In the genomic region with DNA sequence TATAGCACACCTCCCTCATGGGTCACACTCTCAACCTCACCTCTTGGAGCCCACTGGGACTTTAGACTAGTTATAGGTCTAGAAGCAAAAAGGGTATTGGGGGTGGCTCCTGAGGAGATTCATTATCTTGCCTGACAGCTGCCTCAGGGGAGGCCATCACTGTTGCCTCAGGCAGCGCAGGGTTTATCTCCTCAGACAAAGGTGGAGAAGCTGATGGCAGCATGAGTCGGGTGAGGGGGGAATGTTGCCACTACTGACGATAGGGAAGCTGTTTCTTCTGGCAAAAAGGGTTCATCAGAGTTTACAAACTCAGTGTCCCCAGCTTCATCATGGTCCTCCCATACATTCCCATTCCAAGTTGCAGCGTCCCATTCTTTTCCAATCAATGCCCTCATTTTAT, we compare ENCODE assay signal across 28 cellular contexts.
"Had no signal": no experiment of that assay in that cellular context is flagged by ENCODE, and none has a peak within 500 bp of the region (broad histone marks: within the 10 kb centered on the region; RNA-seq: fewer than 3 reads in every experiment).

No MANE protein-coding gene starts in this region.

- H3K4me1 ChIP-seq: stomach, suprapubic skin, testis, thyroid gland, tibial artery, tibial nerve, transverse colon, upper lobe of left lung, upper lobe of right lung, uterus, vagina had no signal

- H3K27ac Mint-ChIP-seq: stimulated activated effector memory CD8-positive, alpha-beta T cell treated with anti-CD3 and anti-CD28 coated beads, Interleukin-12 subunit alpha, Interleukin-12 subunit beta, amount 100 ng/mL, for 72 hours; stimulated activated memory B cell treated with anti-CD40 and anti-IgM and Interleukin-4, amounts not matched to agents 10 μg/mL and 1 μg/mL and 100 μg/mL, for 72 hours; stimulated activated naive B cell treated with anti-CD40 and anti-IgM and Interleukin-4, amounts not matched to agents 10 μg/mL and 1 μg/mL and 100 μg/mL, for 72 hours; stimulated activated naive CD8-positive, alpha-beta T cell treated with anti-CD3 and anti-CD28 coated beads, Interleukin-15, amount 100 ng/mL, for 72 hours; stimulated activated naive CD8-positive, alpha-beta T cell treated with anti-CD3 and anti-CD28 coated beads, Interleukin-15, Interleukin-2, amounts not matched to agents 100 ng/mL and 50 ng/mL, for 24 hours; type B pancreatic cell had no signal

- ATAC-seq: stimulated activated effector memory CD8-positive, alpha-beta T cell treated with anti-CD3 and anti-CD28 coated beads, Interleukin-12 subunit alpha, Interleukin-12 subunit beta, amount 100 ng/mL, for 72 hours; stimulated activated memory B cell treated with anti-CD40 and anti-IgM and Interleukin-4, amounts not matched to agents 10 μg/mL and 1 μg/mL and 100 μg/mL, for 72 hours; stimulated activated naive B cell treated with anti-CD40 and anti-IgM and Interleukin-4, amounts not matched to agents 10 μg/mL and 1 μg/mL and 100 μg/mL, for 72 hours; stimulated activated naive CD8-positive, alpha-beta T cell treated with anti-CD3 and anti-CD28 coated beads, Interleukin-15, amount 100 ng/mL, for 72 hours; stimulated activated naive CD8-positive, alpha-beta T cell treated with anti-CD3 and anti-CD28 coated beads, Interleukin-15, Interleukin-2, amounts not matched to agents 100 U/mL and 50 U/mL, for 24 hours; upper lobe of right lung had no signal

- H3K4me3 Mint-ChIP-seq: stimulated activated effector memory CD8-positive, alpha-beta T cell treated with anti-CD3 and anti-CD28 coated beads, Interleukin-12 subunit alpha, Interleukin-12 subunit beta, amount 100 ng/mL, for 72 hours; stimulated activated memory B cell treated with anti-CD40 and anti-IgM and Interleukin-4, amounts not matched to agents 10 μg/mL and 1 μg/mL and 100 μg/mL, for 72 hours; stimulated activated naive B cell treated with anti-CD40 and anti-IgM and Interleukin-4, amounts not matched to agents 10 μg/mL and 1 μg/mL and 100 μg/mL, for 72 hours; stimulated activated naive CD8-positive, alpha-beta T cell treated with anti-CD3 and anti-CD28 coated beads, Interleukin-15, amount 100 ng/mL, for 72 hours; stimulated activated naive CD8-positive, alpha-beta T cell treated with anti-CD3 and anti-CD28 coated beads, Interleukin-15, Interleukin-2, amounts not matched to agents 100 ng/mL and 50 ng/mL, for 24 hours; type B pancreatic cell had no signal

- H3K4me3 ChIP-seq: stomach, suprapubic skin, testis, thoracic aorta, thyroid gland, tibial artery, tibial nerve, transverse colon, upper lobe of left lung, upper lobe of right lung, uterus, vagina had no signal

- H3K9me3 ChIP-seq: testis, thyroid gland, transverse colon, upper lobe of right lung, uterus, vagina had no signal

- H3K4me1 Mint-ChIP-seq: stimulated activated effector memory CD8-positive, alpha-beta T cell treated with anti-CD3 and anti-CD28 coated beads, Interleukin-12 subunit alpha, Interleukin-12 subunit beta, amount 100 ng/mL, for 72 hours; stimulated activated memory B cell treated with anti-CD40 and anti-IgM and Interleukin-4, amounts not matched to agents 10 μg/mL and 1 μg/mL and 100 μg/mL, for 72 hours; stimulated activated naive B cell treated with anti-CD40 and anti-IgM and Interleukin-4, amounts not matched to agents 10 μg/mL and 1 μg/mL and 100 μg/mL, for 72 hours; stimulated activated naive CD8-positive, alpha-beta T cell treated with anti-CD3 and anti-CD28 coated beads, Interleukin-15, amount 100 ng/mL, for 72 hours had no signal

- FAIRE-seq: urothelium cell line had no signal

- H3K36me3 Mint-ChIP-seq: stimulated activated effector memory CD8-positive, alpha-beta T cell treated with anti-CD3 and anti-CD28 coated beads, Interleukin-12 subunit alpha, Interleukin-12 subunit beta, amount 100 ng/mL, for 72 hours; stimulated activated memory B cell treated with anti-CD40 and anti-IgM and Interleukin-4, amounts not matched to agents 10 μg/mL and 1 μg/mL and 100 μg/mL, for 72 hours; stimulated activated naive B cell treated with anti-CD40 and anti-IgM and Interleukin-4, amounts not matched to agents 10 μg/mL and 1 μg/mL and 100 μg/mL, for 72 hours; type B pancreatic cell had no signal

- H3K27ac ChIP-seq: stomach, suprapubic skin, testis, thoracic aorta, thyroid gland, tibial artery, tibial nerve, transverse colon, upper lobe of left lung, upper lobe of right lung, uterus, vagina had no signal

- H3K27me3 Mint-ChIP-seq: stimulated activated naive B cell treated with anti-CD40 and anti-IgM and Interleukin-4, amounts not matched to agents 10 μg/mL and 1 μg/mL and 100 μg/mL, for 72 hours; type B pancreatic cell had no signal

- DNase-seq: stimulated activated CD4-positive, alpha-beta T cell treated with anti-CD3 and anti-CD28 coated beads, Interleukin-2, amount 100 ng/mL, for 48 hours; stimulated activated CD4-positive, alpha-beta T cell treated with anti-CD3 and anti-CD28 coated beads, Interleukin-4, amount 100 ng/mL, for 1 hour; stimulated activated CD4-positive, alpha-beta T cell treated with anti-CD3 and anti-CD28 coated beads, Interleukin-4, amount 100 ng/mL, for 24 hours; stimulated activated CD4-positive, alpha-beta T cell treated with anti-CD3 and anti-CD28 coated beads, Interleukin-4, amount 100 ng/mL, for 4 hours; stimulated activated CD8-positive, alpha-beta memory T cell treated with anti-CD3 and anti-CD28 coated beads, Interleukin-4, amount 100 ng/mL, for 48 hours; stimulated activated naive B cell treated with anti-CD40 and anti-IgM and Interleukin-4, amounts not matched to agents 10 μg/mL and 1 μg/mL and 100 μg/mL, for 72 hours; stimulated activated naive CD4-positive, alpha-beta T cell; stimulated activated naive CD4-positive, alpha-beta T cell treated with Interleukin-2 at 50 U/mL for 16 hours; stimulated activated naive CD8-positive, alpha-beta T cell treated with anti-CD3 and anti-CD28 coated beads, Interleukin-15, amount 100 ng/mL, for 72 hours; stimulated activated naive CD8-positive, alpha-beta T cell treated with anti-CD3 and anti-CD28 coated beads, Interleukin-15, Interleukin-2, amounts not matched to agents 100 U/mL and 50 U/mL, for 24 hours; stomach; substantia nigra; testis; thyroid gland; tibial artery; transverse colon; upper lobe of left lung; upper lobe of right lung; uterus had no signal

- H3K27me3 ChIP-seq: stomach, suprapubic skin, testis, thyroid gland, tibial artery, tibial nerve, transverse colon, upper lobe of left lung, upper lobe of right lung, uterus, vagina had no signal

- H3K36me3 ChIP-seq: stomach, suprapubic skin, thoracic aorta, thyroid gland, tibial artery, tibial nerve, transverse colon, upper lobe of left lung, upper lobe of right lung, uterus, vagina had no signal
